ENCODE assay signal across 25 cellular contexts in genomic region chr7:8353991-8354390, GRCh38.
"Had no signal": no experiment of that assay in that cellular context is flagged by ENCODE, and none has a peak within 500 bp of the region (broad histone marks: within the 10 kb centered on the region; RNA-seq: fewer than 3 reads in every experiment).

No MANE protein-coding gene starts in this region.

- H3K4me1 ChIP-seq: breast epithelium, esophagus muscularis mucosa, left lung, right lobe of liver, tibial artery had no signal

- ATAC-seq: activated T-helper 17 cell treated with anti-CD3 and anti-CD28 coated beads, Interleukin-2, amount 50 U/mL, for 72 hours; effector memory CD8-positive, alpha-beta T cell; left lung; right lobe of liver; stimulated activated naive CD8-positive, alpha-beta T cell treated with anti-CD3 and anti-CD28 coated beads, Interleukin-15, amount 100 ng/mL, for 72 hours; WTC11 had no signal

- H3K36me3 ChIP-seq: breast epithelium, esophagus muscularis mucosa, left lung, right lobe of liver, tibial artery had no signal

- H3K9me3 ChIP-seq: breast epithelium, esophagus muscularis mucosa, right lobe of liver, tibial artery had no signal

- DNase-seq: activated CD4-positive, alpha-beta T cell treated with anti-CD3 and anti-CD28 coated beads, Interleukin-2, amount 50 U/mL, for 4 hours; activated CD8-positive, alpha-beta memory T cell treated with anti-CD3 and anti-CD28 coated beads for 24 hours; activated CD8-positive, alpha-beta memory T cell treated with anti-CD3 and anti-CD28 coated beads, Interleukin-2, amount 50 U/mL, for 4 hours; activated naive CD4-positive, alpha-beta T cell treated with Interleukin-2 at 50 U/mL for 16 hours; activated naive CD8-positive, alpha-beta T cell treated with anti-CD3 and anti-CD28 coated beads, Interleukin-2, amount 10 ng/mL, durations not matched to agents 7 days and 5 days; activated T-cell treated with anti-CD3 and anti-CD28 coated beads, Interleukin-2, amount 50 U/mL, for 24 hours; amniotic stem cell; effector memory CD8-positive, alpha-beta T cell; glutamatergic neuron; immature natural killer cell; left lung; naive B cell; occipital lobe; posterior cingulate gyrus; right lobe of liver; stimulated activated CD4-positive, alpha-beta T cell treated with anti-CD3 and anti-CD28 coated beads, Interleukin-1b, Interleukin-23, amount 100 ng/mL, for 48 hours; stimulated activated naive CD8-positive, alpha-beta T cell treated with anti-CD3 and anti-CD28 coated beads, Interleukin-15, amount 100 ng/mL, for 72 hours; tibial artery had no signal

- H3K27ac ChIP-seq: breast epithelium, esophagus muscularis mucosa, hepatocyte, left lung, right lobe of liver, skin epidermis, tibial artery had no signal

- H3K27me3 ChIP-seq: breast epithelium, esophagus muscularis mucosa, hepatocyte, left lung, right lobe of liver, tibial artery had no signal

- H3K4me3 ChIP-seq: breast epithelium, esophagus muscularis mucosa, hepatocyte, left lung, lung, right lobe of liver, skin epidermis, tibial artery had no signal
